In genomic region chr4:15792974-15793373, GRCh38 we compare ENCODE assay signal across 21 cellular contexts. TPM values are rescaled to one million over a fixed set of nuclear protein-coding genes. Genes with fewer than 3 reads are reported as not detected.
"Had no signal": no experiment of that assay in that cellular context is flagged by ENCODE, and none has a peak within 500 bp of the region (broad histone marks: within the 10 kb centered on the region; RNA-seq: fewer than 3 reads in every experiment).

No MANE protein-coding gene starts in this region.

- H3K4me1 ChIP-seq: ascending aorta, lower lobe of right lung, pancreas, stomach, testis, upper lobe of left lung had no signal

- DNase-seq: activated CD4-positive, alpha-beta T cell treated with anti-CD3 and anti-CD28 coated beads, Interleukin-2, amount 10 ng/mL, durations not matched to agents 7 days and 5 days; activated CD4-positive, CD25-positive, alpha-beta regulatory T cell; activated CD8-positive, alpha-beta memory T cell treated with anti-CD3 and anti-CD28 coated beads for 24 hours; activated CD8-positive, alpha-beta memory T cell treated with anti-CD3 and anti-CD28 coated beads, Interleukin-2, amount 50 U/mL, for 48 hours; activated T-cell treated with anti-CD3 and anti-CD28 coated beads, Interleukin-2, amount 50 U/mL, for 48 hours; head of caudate nucleus; immature natural killer cell; lower lobe of right lung; naive thymus-derived CD8-positive, alpha-beta T cell; pancreas; stimulated activated CD4-positive, alpha-beta T cell treated with anti-CD3 and anti-CD28 coated beads, Interleukin-4, amount 100 ng/mL, for 1 hour; stomach; SW 1271; testis; upper lobe of left lung had no signal

- ATAC-seq: lower lobe of right lung; naive thymus-derived CD8-positive, alpha-beta T cell; pancreas; sciatic nerve had no signal

- H3K4me3 ChIP-seq: ascending aorta, coronary artery, lower lobe of right lung, pancreas, smooth muscle cell, stomach, testis, upper lobe of left lung had no signal

- H3K27me3 ChIP-seq: ascending aorta, neutrophil, stomach, testis, upper lobe of left lung had no signal

- H3K9me3 ChIP-seq: ascending aorta, lower lobe of right lung, neutrophil, pancreas, stomach, testis, upper lobe of left lung had no signal

- H3K27ac Mint-ChIP-seq: activated CD4-positive, alpha-beta T cell treated with anti-CD3 and anti-CD28 coated beads, Interleukin-2, amount 10 ng/mL, durations not matched to agents 7 days and 5 days; naive thymus-derived CD8-positive, alpha-beta T cell had no signal

- H3K9me3 Mint-ChIP-seq: immature natural killer cell; naive thymus-derived CD8-positive, alpha-beta T cell; T-helper 2 cell treated with Interferon-gamma antibody and Interleukin-4, amounts not matched to agents 5 μg/mL and 100 μg/mL, for 36 hours had no signal

- H3K36me3 ChIP-seq: ascending aorta, lower lobe of right lung, neutrophil, pancreas, stomach, upper lobe of left lung had no signal

- H3K27ac ChIP-seq: ascending aorta, lower lobe of right lung, neutrophil, pancreas, stomach, testis, upper lobe of left lung had no signal

- H3K4me3 Mint-ChIP-seq: activated CD4-positive, alpha-beta T cell treated with anti-CD3 and anti-CD28 coated beads, Interleukin-2, amount 10 ng/mL, durations not matched to agents 7 days and 5 days; immature natural killer cell; naive thymus-derived CD8-positive, alpha-beta T cell had no signal

- H3K27me3 Mint-ChIP-seq: activated CD4-positive, alpha-beta T cell treated with anti-CD3 and anti-CD28 coated beads, Interleukin-2, amount 10 ng/mL, durations not matched to agents 7 days and 5 days; naive thymus-derived CD8-positive, alpha-beta T cell had no signal

- H3K36me3 Mint-ChIP-seq: naive thymus-derived CD8-positive, alpha-beta T cell had no signal

RNA-seq across cellular contexts. Expression of gene CD38, which starts 14.8 kb away (rescaled TPM):
- total RNA-seq: smooth muscle cell had no signal
